ENCODE assay signal across 8 cellular contexts in genomic region chrX:46903458-46904242, GRCh38. TPM values are rescaled to one million over a fixed set of nuclear protein-coding genes. Genes with fewer than 3 reads are reported as not detected.
DNase-seq lines count a peak whose midpoint lies in the region; ATAC-seq and TF ChIP-seq lines count a peak whose summit lies in the region.

No MANE protein-coding gene starts in this region.

- no peaks in the 10 kb centered on the region for H4K20me1 ChIP-seq in Karpas-422 (ENCODE audit: insufficient read depth, low read depth, low read length)
- H4K20me1 ChIP-seq in PC-9 (ENCODE audit: insufficient read depth): no peaks in the 10 kb centered on the region
- no peaks in the 10 kb centered on the region for H4K20me1 ChIP-seq in neural cell (ENCODE audit: insufficient read depth)

- H3K27ac ChIP-seq in Karpas-422 (ENCODE audit: low read length) (no peak overlapping the region), PC-9 (no peak overlapping the region), neural cell (ENCODE audit: low read length) (no peak overlapping the region), thyroid gland (peak overlapping the region in 1 of 3 donors; percentile 14)

- DNase-seq in DMS79 (lab: John Stamatoyannopoulos, UW): peak; percentile 44
- peak; percentile 84 for DNase-seq in Karpas-422
- DNase-seq in PC-9: peak; percentile 41 to 59
- DNase-seq in activated effector memory CD4-positive, alpha-beta T cell treated with Interleukin-2 at 50 U/mL for 16 hours: peak; percentile 29
- peak; percentile 63 for DNase-seq in foreskin melanocyte
- DNase-seq in thyroid gland: peak; percentile 87

- POLR2A ChIA-PET in PC-9 (lab: Charles Lee; ENCODE audit: unreplicated experiment): no interaction called here

- TF ChIP-seq EP300 in neural cell (conservative IDR thresholded peaks at IDR 0.05; ENCODE audit: poor library complexity, severe bottlenecking): no peak

- ATAC-seq in GM21825 (IDR thresholded peaks at IDR 0.05; ENCODE audit: unreplicated experiment): peak; percentile 88

- H3K27me3 ChIP-seq in Karpas-422 (ENCODE audit: low read length): no peaks in the 10 kb centered on the region
- no peaks in the 10 kb centered on the region for H3K27me3 ChIP-seq in PC-9 (ENCODE audit: insufficient read depth, low read depth)
- H3K27me3 ChIP-seq in neural cell (ENCODE audit: insufficient read depth, low read depth, low read length): no peaks in the 10 kb centered on the region
- no peaks in the 10 kb centered on the region for H3K27me3 ChIP-seq in thyroid gland

- TF ChIP-seq POLR2A in thyroid gland (IDR thresholded peaks at IDR 0.05): no peak

- peaks cover 3% of the 10 kb centered on the region; the same call in 1 of the 2 replicates for H3K4me1 ChIP-seq in Karpas-422 (ENCODE audit: low read length)
- H3K4me1 ChIP-seq in PC-9 (replicated peaks; ENCODE audit: insufficient read depth): no peaks in the 10 kb centered on the region
- no peaks in the 10 kb centered on the region for H3K4me1 ChIP-seq in thyroid gland

- intact Hi-C loops in PC-9 (cut with micrococcal nuclease; ENCODE audit: unreplicated experiment): loop anchor here (1.0 to 5.0 kb wide), 2 partner anchors 127 to 189 kb away; no protein-coding TSS in a partner anchor
- intact Hi-C loops in thyroid gland (cut with DNase I): no loop called here

- peak overlapping the region; percentile 49; the same call in 1 of the 2 replicates for H3K4me3 ChIP-seq in Karpas-422 (ENCODE audit: low read length)
- H3K4me3 ChIP-seq in PC-9: peak overlapping the region; percentile 51; the same call in 1 of the 2 replicates
- H3K4me3 ChIP-seq in neural cell (ENCODE audit: low read length): peak overlapping the region; percentile 61
- H3K4me3 ChIP-seq in thyroid gland (replicated peaks in 1 of 3): no peak overlapping the region

- WGBS in thyroid gland, 2 donors: 0% methylated on average over 1 of the region's 14 CpGs; no CpG with 5 or more reads in 1 of the 2 donors

- H3K36me3 ChIP-seq in Karpas-422 (ENCODE audit: insufficient read depth, low read length) (no peaks in the 10 kb centered on the region), PC-9 (ENCODE audit: low read depth) (no peaks in the 10 kb centered on the region), neural cell (ENCODE audit: insufficient read depth, low read length) (no peaks in the 10 kb centered on the region), thyroid gland (no peaks in the 10 kb centered on the region)

- TF ChIP-seq CTCF in PC-9 (conservative IDR thresholded peaks at IDR 0.05): peak; percentile 58
- peak; percentile 75 for TF ChIP-seq CTCF in neural cell (IDR thresholded peaks at IDR 0.05; ENCODE audit: poor library complexity, severe bottlenecking)
- TF ChIP-seq CTCF in thyroid gland (IDR thresholded peaks at IDR 0.05): peak; percentile 15 to 81 (median 60)

- CTCF ChIA-PET in PC-9 (lab: Charles Lee): no interaction called here

- H3K4me2 ChIP-seq in Karpas-422 (ENCODE audit: low read depth, low read length, poor library complexity, severe bottlenecking) (peak overlapping the region; percentile 61), PC-9 (peak overlapping the region; percentile 58), neural cell (ENCODE audit: low read length) (no peak overlapping the region)

- no peaks in the 10 kb centered on the region for H3K79me2 ChIP-seq in Karpas-422 (ENCODE audit: low read length)
- no peaks in the 10 kb centered on the region for H3K79me2 ChIP-seq in PC-9 (ENCODE audit: low read depth)
- no peaks in the 10 kb centered on the region for H3K79me2 ChIP-seq in neural cell (replicated peaks; ENCODE audit: insufficient read depth, low read length)

- H2AFZ ChIP-seq in Karpas-422 (ENCODE audit: low read length) (no peak overlapping the region; the same call in 1 of the 2 replicates), PC-9 (0 out of 2 replicates have a peak overlapping the region, but pooled peaks have one; percentile 60), neural cell (ENCODE audit: low read depth, low read length) (no peak overlapping the region)

- BruUV-seq in PC-9 (replicated peaks; lab: Mats Ljungman, UMichigan): no TSS peak

- TF ChIP-seq RAD21 in neural cell (conservative IDR thresholded peaks at IDR 0.05): peak; percentile 62

- H3K9ac ChIP-seq in Karpas-422 (ENCODE audit: low read length) (peak overlapping the region; percentile 35; the same call in 1 of the 2 replicates), neural cell (ENCODE audit: low read length) (no peak overlapping the region)

- no peaks in the 10 kb centered on the region for H3F3A ChIP-seq in PC-9 (ENCODE audit: insufficient read depth, low read depth)
- no peaks in the 10 kb centered on the region for H3F3A ChIP-seq in neural cell (ENCODE audit: insufficient read depth, low read length, poor library complexity, severe bottlenecking)

- H3K9me3 ChIP-seq in Karpas-422 (ENCODE audit: low read length): no peaks in the 10 kb centered on the region
- H3K9me3 ChIP-seq in PC-9 (ENCODE audit: insufficient read depth, low read depth): no peaks in the 10 kb centered on the region
- no peaks in the 10 kb centered on the region for H3K9me3 ChIP-seq in neural cell (ENCODE audit: low read length)
- H3K9me3 ChIP-seq in thyroid gland: no peaks in the 10 kb centered on the region

- H3K9me2 ChIP-seq in Karpas-422 (replicated peaks; ENCODE audit: insufficient read depth, low read length) (no peaks in the 10 kb centered on the region), PC-9 (ENCODE audit: insufficient read depth) (no peaks in the 10 kb centered on the region), neural cell (ENCODE audit: insufficient read depth, low read length) (no peaks in the 10 kb centered on the region)

TF ChIP-seq in neural cell, 6 proteins besides CTCF, POLR2A, EP300 and RAD21:
- TF ChIP-seq MXI1 (conservative IDR thresholded peaks at IDR 0.05; ENCODE audit: poor library complexity, severe bottlenecking): no peak
- TF ChIP-seq SMC3 (conservative IDR thresholded peaks at IDR 0.05; ENCODE audit: poor library complexity): peak; percentile 67

RNA-seq across cellular contexts. Expression of gene JADE3, which starts 8.6 kb away (rescaled TPM):
- 0.07 and 0.29 TPM in 2 replicates for total RNA-seq in Karpas-422 (2014; rRNA removed; shearing (Covaris generic); ENCODE audit: low replicate concordance)
- 6.8 and 10.9 TPM in 2 replicates for total RNA-seq in PC-9 (2021)
- 6.8 and 7.7 TPM in 2 replicates for polyA plus RNA-seq in neural cell
- 16.8 and 18.5 TPM in 2 replicates for polyA minus RNA-seq in neural cell
- 1 to 10 TPM; 6.0 to 8.5 (median 7.8) TPM for total RNA-seq in thyroid gland

Comparison
In these comparisons a context has a peak if more than half of its experiments do, and no peak if none do; other contexts are left out.
1. DNase-seq: peak in every context shown above with its lines; median percentile 87 in thyroid gland; 84 in Karpas-422; 63 in foreskin melanocyte; 50 in PC-9; 44 in DMS79; 29 in activated effector memory CD4-positive, alpha-beta T cell treated with Interleukin-2 at 50 U/mL for 16 hours.
2. H3K4me3 ChIP-seq: peak in Karpas-422 (single experiment), PC-9 (single experiment) and neural cell (single experiment); none in thyroid gland (0 of 3).
3. Peak in every context shown above with its lines, with median percentiles within 50 percentile points of each other: CTCF ChIP-seq.